Comparison of ENCODE assay signal across 8 cellular contexts in genomic region chr16:610513-611381, GRCh38. TPM values are rescaled to one million over a fixed set of nuclear protein-coding genes. Genes with fewer than 3 reads are reported as not detected.
DNase-seq lines count a peak whose midpoint lies in the region; ATAC-seq and TF ChIP-seq lines count a peak whose summit lies in the region.

No MANE protein-coding gene starts in this region.

- H3K4me2 ChIP-seq in osteoblast (ENCODE audit: insufficient read depth, low read length): peak overlapping the region; percentile 29

- no peak for TF ChIP-seq EP300 in esophagus muscularis mucosa (IDR thresholded peaks at IDR 0.05)

- no peak overlapping the region for H3K4me3 ChIP-seq in AG04449 (ENCODE audit: low read depth, low read length)
- no peak overlapping the region for H3K4me3 ChIP-seq in esophagus muscularis mucosa
- H3K4me3 ChIP-seq in osteoblast (ENCODE audit: insufficient read depth, low read length): peak overlapping the region; percentile 15

- no peaks in the 10 kb centered on the region for H3K27me3 ChIP-seq in esophagus muscularis mucosa
- H3K27me3 ChIP-seq in osteoblast (ENCODE audit: insufficient read depth, low read length): no peaks in the 10 kb centered on the region

- peaks cover 37% of the 10 kb centered on the region for H3K79me2 ChIP-seq in osteoblast (ENCODE audit: insufficient read depth, low read length)

- peaks cover 6% of the 10 kb centered on the region for H3K27me3 Mint-ChIP-seq in HFFc6 (ENCODE audit: insufficient read depth)

- ATAC-seq in GM21515 (IDR thresholded peaks at IDR 0.05; ENCODE audit: unreplicated experiment): no peak

- H3K4me1 ChIP-seq in esophagus muscularis mucosa (peaks cover 0 to 14% (median 11%) of the 10 kb centered on the region in 4 donors), osteoblast (ENCODE audit: insufficient read depth, low read length) (no peaks in the 10 kb centered on the region)

- no peak for TF ChIP-seq POLR2A in esophagus muscularis mucosa (IDR thresholded peaks at IDR 0.05; ENCODE audit: low read depth)

- peaks cover 27% of the 10 kb centered on the region for H3K9me3 Mint-ChIP-seq in HFFc6

- 68% methylated on average over 20 of the region's 28 CpGs for WGBS in esophagus muscularis mucosa

- CTCF ChIA-PET in AG04449 (lab: Yijun Ruan, JAX): interaction anchor here (1.5 to 1.8 kb wide), 2 partner anchors 12 to 31 kb away, joined by 4 read pairs; no protein-coding TSS in a partner anchor

- H3K9me3 ChIP-seq in esophagus muscularis mucosa (no peaks in the 10 kb centered on the region), osteoblast (ENCODE audit: low read depth, low read length) (no peaks in the 10 kb centered on the region)

- H3K4me1 Mint-ChIP-seq in HFFc6 (ENCODE audit: low read depth): no peaks in the 10 kb centered on the region

- H2AFZ ChIP-seq in osteoblast (ENCODE audit: low read length): peak overlapping the region; percentile 50

- peaks cover 24% of the 10 kb centered on the region for H3K36me3 Mint-ChIP-seq in HFFc6 (ENCODE audit: low read depth)

- H3K4me3 Mint-ChIP-seq in HFFc6: no peak overlapping the region

- no peak overlapping the region; the same call in 1 of the 2 replicates for H3K27ac Mint-ChIP-seq in HFFc6

- DNase-seq in AG04449 (ENCODE audit: low read depth, low spot score): no peak
- DNase-seq in HFFc6: no peak
- DNase-seq in activated CD8-positive, alpha-beta memory T cell treated with anti-CD3 and anti-CD28 coated beads, Interleukin-2, amount 50 U/mL, for 48 hours: peak; percentile 83
- no peak for DNase-seq in esophagus muscularis mucosa (ENCODE audit: extremely low spot score)
- peak; percentile 97 for DNase-seq in osteoblast (ENCODE audit: insufficient read length, low spot score, missing footprints)
- no peak for DNase-seq in ACHN
- DNase-seq in hepatic stellate cell (ENCODE audit: low spot score): no peak

- peaks cover 26% of the 10 kb centered on the region for H4K20me1 ChIP-seq in osteoblast (ENCODE audit: insufficient read depth, low read length)

- intact Hi-C loops in esophagus muscularis mucosa (cut with DNase I): no loop called here

- POLR2A ChIA-PET in AG04449 (lab: Yijun Ruan, JAX): no interaction called here

- in situ Hi-C loops in ACHN (cut with HindIII; ENCODE audit: low pct_ligation_motif_present, low pct_unique_long_range_greater_than_20kb, low sequenced_read_pairs): no loop called here

- TF ChIP-seq CTCF in AG04449 (IDR thresholded peaks at IDR 0.05; ENCODE audit: insufficient read depth, low read length, missing control alignments) (peak; percentile 19), HFFc6 (IDR thresholded peaks at IDR 0.05) (peak; percentile 61; the same call in 1 of the 2 replicates), esophagus muscularis mucosa (IDR thresholded peaks at IDR 0.05) (peak; percentile 47 to 76 (median 57)), osteoblast (IDR thresholded peaks at IDR 0.05; ENCODE audit: extremely low read depth, low read depth, low read length) (peak; percentile 53)

- H3K27ac ChIP-seq in esophagus muscularis mucosa (replicated peaks in 1 of 4) (no peak overlapping the region), osteoblast (ENCODE audit: low read depth, low read length) (no peak overlapping the region)

- H3K36me3 ChIP-seq in esophagus muscularis mucosa: peaks cover 0 to 4% (median 0%) of the 10 kb centered on the region in 4 donors
- no peaks in the 10 kb centered on the region for H3K36me3 ChIP-seq in osteoblast (ENCODE audit: insufficient read depth, low read length)

RNA-seq across cellular contexts. Expression of gene WFIKKN1, which starts 20.0 kb away (rescaled TPM):
- total RNA-seq in HFFc6 (2021; fragmentation: NEBNext Ultra II Directional; extraction: Animal tissue kit (Norgen Biotek cat#: 25700)): under 1 TPM in 2 of 6 experiments, not detected in 4; 0.02 to 0.14 TPM
- total RNA-seq in esophagus muscularis mucosa (under 1 TPM; 0.33 to 0.80 (median 0.43) TPM), osteoblast (under 0.01 and 0.36 TPM in 2 replicates)

RNA-seq across cellular contexts. Expression of gene RAB40C, which starts 20.9 kb away (rescaled TPM):
- total RNA-seq in HFFc6 (2021; fragmentation: NEBNext Ultra II Directional; extraction: Animal tissue kit (Norgen Biotek cat#: 25700)): 10 to 100 TPM; 11.3 to 14.8 (median 12.2) TPM
- total RNA-seq in esophagus muscularis mucosa (10 to 100 TPM; 20.8 to 25.3 (median 23.0) TPM), osteoblast (11.2 and 13.3 TPM in 2 replicates)

RNA-seq across cellular contexts. Expression of gene METTL26, which starts 25.4 kb away (rescaled TPM):
- total RNA-seq in HFFc6 (2021; fragmentation: NEBNext Ultra II Directional; extraction: Animal tissue kit (Norgen Biotek cat#: 25700)): 100 to 1,000 TPM in 5 of 6 experiments, 10 to 100 TPM in 1; 91.6 to 115 (median 105) TPM
- 100 to 1,000 TPM; 129 to 166 (median 142) TPM for total RNA-seq in esophagus muscularis mucosa
- 72.8 and 76.0 TPM in 2 replicates for total RNA-seq in osteoblast

RNA-seq across cellular contexts. Expression of gene MCRIP2, which starts 30.9 kb away (rescaled TPM):
- total RNA-seq in HFFc6 (2021; fragmentation: NEBNext Ultra II Directional; extraction: Animal tissue kit (Norgen Biotek cat#: 25700)): 10 to 100 TPM; 18.8 to 30.8 (median 24.2) TPM
- total RNA-seq in esophagus muscularis mucosa (10 to 100 TPM; 50.7 to 65.4 (median 59.1) TPM), osteoblast (20.0 and 20.3 TPM in 2 replicates)

RNA-seq across cellular contexts. Expression of gene WDR90, which starts 38.4 kb away (rescaled TPM):
- 10 to 100 TPM; 11.6 to 19.0 (median 17.7) TPM for total RNA-seq in HFFc6 (2021; fragmentation: NEBNext Ultra II Directional; extraction: Animal tissue kit (Norgen Biotek cat#: 25700))
- total RNA-seq in esophagus muscularis mucosa (10 to 100 TPM in 3 of 4 donors, 1 to 10 TPM in 1; 8.2 to 22.7 (median 16.5) TPM), osteoblast (10.3 and 19.2 TPM in 2 replicates)

Comparison
In these comparisons a context has a peak if more than half of its experiments do, and no peak if none do; other contexts are left out.
1. DNase-seq: peak in activated CD8-positive, alpha-beta memory T cell treated with anti-CD3 and anti-CD28 coated beads, Interleukin-2, amount 50 U/mL, for 48 hours (single experiment) and osteoblast (single experiment); none in AG04449 (single experiment), HFFc6 (single experiment), esophagus muscularis mucosa (single experiment), ACHN (single experiment) and hepatic stellate cell (single experiment).
2. Peak in every context shown above with its lines, with median percentiles within 50 percentile points of each other: CTCF ChIP-seq.